ENCODE assay signal across 8 cellular contexts in genomic region chr10:121598261-121599249, GRCh38. TPM values are rescaled to one million over a fixed set of nuclear protein-coding genes. Genes with fewer than 3 reads are reported as not detected.
A peak's percentile ranks its signal among the peaks of the same experiment; 100 is the strongest.
DNase-seq lines count a peak whose midpoint lies in the region; ATAC-seq, FAIRE-seq and TF ChIP-seq lines count a peak whose summit lies in the region.

Gene FGFR2, minus strand, starts transcription at chr10:121598444. Its CDS starts 4,627 bp downstream, at chr10:121593817.

- H2AFZ ChIP-seq in K562 (ENCODE audit: low read depth, low read length) = peak within 1 kb of the TSS; percentile 20; the same call in 1 of the 2 replicates

- H3K4me3 ChIP-seq in K562 (0 out of 2 replicates have a peak within 1 kb of the TSS, but pooled peaks have one; percentile 20), psoas muscle (peak within 1 kb of the TSS; percentile 54)

- H4K20me1 ChIP-seq in K562 (replicated peaks; ENCODE audit: control insufficient read depth, insufficient read depth, low read length) = no peaks in the 10 kb centered on the region

- no peak for TF ChIP-seq EP300 in K562 (IDR thresholded peaks at IDR 0.05; ENCODE audit: low read length)

- H3K79me2 ChIP-seq in K562 (ENCODE audit: control insufficient read depth, insufficient read depth, low read length) = no peaks in the 10 kb centered on the region

- H3K4me1 ChIP-seq in K562 (replicated peaks in 1 of 2; ENCODE audit: control insufficient read depth in 2 of 2, insufficient read depth in 2 of 2, low read length in 2 of 2) (peaks cover 0 to 11% of the 10 kb centered on the region in 2 experiments; a peak in 2 of 5 replicates), psoas muscle (peaks cover 7% of the 10 kb centered on the region)

- peaks cover 2 to 17% of the 10 kb centered on the region in 2 experiments for H3K27me3 ChIP-seq in K562 (ENCODE audit: control insufficient read depth in 2 of 2, insufficient read depth in 2 of 2, low read length in 2 of 2)
- peaks cover 4 to 91% (median 22%) of the 10 kb centered on the region in 3 donors for H3K27me3 ChIP-seq in psoas muscle (ENCODE audit: insufficient read depth in 3 of 3, low read length in 2 of 3)

- POLR2A ChIA-PET in K562 (lab: Yijun Ruan, JAX) = interaction anchor here (0.6 kb wide), 1 partner anchor 62 kb away, joined by 3 read pairs; no protein-coding TSS in a partner anchor

- FAIRE-seq in K562 (lab: Jason Lieb, UNC) = no peak

- in situ Hi-C loops in K562 (cut with MboI) = no loop called here

- no peak within 1 kb of the TSS for H3K27ac ChIP-seq in K562 (ENCODE audit: extremely low read depth, low read depth, low read length)
- no peak within 1 kb of the TSS for H3K27ac ChIP-seq in psoas muscle

- H3K9me3 ChIP-seq in K562 (replicated peaks; ENCODE audit: control insufficient read depth, insufficient read depth, low read depth, low read length) (no peaks in the 10 kb centered on the region), psoas muscle (no peaks in the 10 kb centered on the region)

- intact Hi-C loops in K562 (cut with micrococcal nuclease) = no loop called here
- intact Hi-C loops in psoas muscle (cut with DNase I) = no loop called here

- 10% methylated on average over 9 of the region's 92 CpGs for WGBS in K562 (ENCODE audit: insufficient coverage, low coverage, missing lambda C conversion rate)
- WGBS in psoas muscle, 3 donors = 1 to 2% (median 1%) methylated on average over 31 to 92 of the region's 92 CpGs

- TF ChIP-seq RAD21 in K562 (CRISPR knock-in tag; conservative IDR thresholded peaks at IDR 0.05 in 1 of 2, IDR thresholded peaks at IDR 0.05 in 1 of 2) = no peak

- H3K4me2 ChIP-seq in K562 (ENCODE audit: insufficient read depth, low read length) = peak within 1 kb of the TSS; percentile 21

- H3K36me3 ChIP-seq in K562 (ENCODE audit: control insufficient read depth, insufficient read depth, low read length) (no peaks in the 10 kb centered on the region), psoas muscle (ENCODE audit: insufficient read depth in 1 of 2, low read depth in 1 of 2) (no peaks in the 10 kb centered on the region)

- TF ChIP-seq CTCF in K562 (IDR thresholded peaks at IDR 0.05 in 2 of 3, conservative IDR thresholded peaks at IDR 0.05 in 1 of 3; ENCODE audit: insufficient read depth in 2 of 3, low read depth in 1 of 3, low read length in 3 of 3) (no peak), psoas muscle (IDR thresholded peaks at IDR 0.05) (no peak)

- no peak for TF ChIP-seq POLR2A in K562 (conservative IDR thresholded peaks at IDR 0.05)

- peak; percentile 72 for DNase-seq in activated effector memory CD4-positive, alpha-beta T cell treated with anti-CD3 and anti-CD28 coated beads, Interleukin-2, amount 50 U/mL, for 16 hours
- no peak for DNase-seq in activated effector memory CD4-positive, alpha-beta T cell treated with Interleukin-2 at 50 U/mL for 16 hours
- DNase-seq in NCI-H345 (lab: John Stamatoyannopoulos, UW) = peak; percentile 75
- DNase-seq in K562 (ENCODE audit: extremely low read depth in 1 of 4, low spot score in 3 of 4) = peak; percentile 68 to 86 (median 85)
- peak; percentile 75 to 79 for DNase-seq in hippocampal formation (lab: John Stamatoyannopoulos, UW)
- DNase-seq in psoas muscle = peak; percentile 76 to 78

- CTCF ChIA-PET in K562 (lab: Yijun Ruan, JAX; ENCODE audit: low intra/inter-chr PET ratio) = no interaction called here

- peak within 1 kb of the TSS in 1 of 2 experiments; percentile 35; a peak in 2 of 4 replicates for H3K9ac ChIP-seq in K562 (ENCODE audit: insufficient read depth in 1 of 2, low read depth in 2 of 2, low read length in 2 of 2)

- BruUV-seq in K562 (replicated peaks; lab: Mats Ljungman, UMichigan) = no TSS peak

- ATAC-seq in HG02798 (IDR thresholded peaks at IDR 0.05; ENCODE audit: poor library complexity, unreplicated experiment) (peak; percentile 84), K562 (peak; percentile 100), psoas muscle (peak; percentile 80 to 93 (median 88)), GM18858 (IDR thresholded peaks at IDR 0.05; ENCODE audit: unreplicated experiment) (no peak)

- H3K9me1 ChIP-seq in K562 (ENCODE audit: control insufficient read depth, insufficient read depth, low read length) = no peaks in the 10 kb centered on the region

TF ChIP-seq in K562, 482 proteins besides CTCF, POLR2A, EP300 and RAD21 (continues in another document):
- TF ChIP-seq HNRNPUL1 (IDR thresholded peaks at IDR 0.05; ENCODE audit: low read length) = no peak
- no peak for TF ChIP-seq U2AF2 (optimal IDR thresholded peaks at IDR 0.05; ENCODE audit: low read depth, low read length)
- no peak for TF ChIP-seq ZNF639 (CRISPR knock-in tag; conservative IDR thresholded peaks at IDR 0.05 in 1 of 2, IDR thresholded peaks at IDR 0.05 in 1 of 2)
- TF ChIP-seq TAF15 (IDR thresholded peaks at IDR 0.05; ENCODE audit: low read depth, low read length) = no peak
- no peak for TF ChIP-seq POLR2B (IDR thresholded peaks at IDR 0.05; ENCODE audit: low read depth, partially characterized antibody)
- TF ChIP-seq MAFK (IDR thresholded peaks at IDR 0.05; ENCODE audit: low read length) = no peak
- TF ChIP-seq ZBTB49 (CRISPR knock-in tag; IDR thresholded peaks at IDR 0.05; ENCODE audit: borderline replicate concordance) = no peak
- TF ChIP-seq FIP1L1 (IDR thresholded peaks at IDR 0.05; ENCODE audit: low read depth, low read length, poor library complexity, severe bottlenecking) = no peak
- no peak for TF ChIP-seq MECOM (CRISPR knock-in tag; IDR thresholded peaks at IDR 0.05)
- TF ChIP-seq ZHX1 (conservative IDR thresholded peaks at IDR 0.05; ENCODE audit: low read length) = no peak

RNA-seq across cellular contexts. Expression of gene FGFR2, which starts in this region (rescaled TPM):
- total RNA-seq in K562 (2011; cell fraction: chromatin; rRNA removed; ENCODE audit: low replicate concordance) = not detected in 2 replicates
- not detected in 2 replicates for total RNA-seq in K562 (2011; cell fraction: nucleolus; rRNA removed)
- not detected in 2 replicates for total RNA-seq in K562 (2011; cell fraction: nucleoplasm; rRNA removed)
- total RNA-seq in K562 (2014; rRNA removed) (not detected in 2 replicates), K562 (2014; rRNA removed; fragmentation: Illumina TruSeq; extraction: Trizol) (not detected in 2 replicates), K562 (2015; rRNA removed; fragmentation: Illumina TruSeq; extraction: Trizol) (not detected in 2 replicates), K562 (2021) (0.18 and 0.20 TPM in 2 replicates), psoas muscle (under 1 TPM in 2 of 4 donors, not detected in 2; 0.36 to 0.50 TPM)
- polyA plus RNA-seq in K562 (2011; rRNA removed) (not detected in 2 replicates), K562 (2014; fragmentation: Illumina TruSeq; extraction: Trizol) (not detected in 2 replicates), K562 (2014; fragmentation: Nextera tagmentation; extraction: Ambion mirVana) (not detected), K562 (2014; rRNA removed) (not detected in 2 replicates), psoas muscle (under 1 TPM; 0.08 to 0.20 (median 0.10) TPM)
- polyA plus RNA-seq in K562 (2011; cell fraction: cytosol; rRNA removed) = not detected in 2 replicates
- polyA plus RNA-seq in K562 (2011; cell fraction: nucleus; rRNA removed) = not detected in 2 replicates
- not detected in 2 replicates for polyA plus RNA-seq in K562 (2012)
- not detected in 2 replicates for polyA minus RNA-seq in K562 (2011; rRNA and poly(A)+ RNA removed)
- not detected in 2 replicates for polyA minus RNA-seq in K562 (2011; cell fraction: cytosol; rRNA and poly(A)+ RNA removed)
- polyA minus RNA-seq in K562 (2011; cell fraction: nucleus; rRNA and poly(A)+ RNA removed) = not detected in 2 replicates

Comparison
In these comparisons a context has a peak if more than half of its experiments do, and no peak if none do; other contexts are left out.
1. Peak in DNase-seq, ATAC-seq, H3K4me3 ChIP-seq and H3K4me2 ChIP-seq in K562; RNA of the gene not detected or under 1 TPM.
2. Peak in DNase-seq, ATAC-seq and H3K4me3 ChIP-seq in psoas muscle; RNA of the gene not detected or under 1 TPM.